In genomic region chr1:236800002-236800620, GRCh38 we compare ENCODE assay signal across 18 cellular contexts. TPM values are rescaled to one million over a fixed set of nuclear protein-coding genes. Genes with fewer than 3 reads are reported as not detected.
A peak's percentile ranks its signal among the peaks of the same experiment; 100 is the strongest.
DNase-seq lines count a peak whose midpoint lies in the region; ATAC-seq and TF ChIP-seq lines count a peak whose summit lies in the region.
"Had no signal": no experiment of that assay in that cellular context is flagged by ENCODE, and none has a peak within 500 bp of the region (broad histone marks: within the 10 kb centered on the region; RNA-seq: fewer than 3 reads in every experiment).

No MANE protein-coding gene starts in this region.

- peak; percentile 17 for DNase-seq in NK-92 treated with Interleukin-12 subunit alpha and Interleukin-12 subunit beta, amount 100 ng/mL, for 24 hours (lab: John Stamatoyannopoulos, UW)
- DNase-seq in NK-92 (lab: John Stamatoyannopoulos, UW; ENCODE audit: unreplicated experiment) = no peak
- peak; percentile 16 for DNase-seq in GM12865 (ENCODE audit: low read depth)
- DNase-seq in amniotic epithelial cell (ENCODE audit: low read depth) = peak; percentile 65
- no peak for DNase-seq in psoas muscle
- DNase-seq in prostate gland (ENCODE audit: low spot score) = no peak
- no peak for DNase-seq in cardiac septum (ENCODE audit: low spot score)
- no peak for DNase-seq in NCI-H1417 treated with DMSO at 0.1 percent for 48 hours (lab: John Stamatoyannopoulos, UW)
- DNase-seq: activated CD4-positive, alpha-beta T cell treated with anti-CD3 and anti-CD28 coated beads, Interleukin-2, amount 10 ng/mL, durations not matched to agents 24 days and 14 days; activated T-cell treated with anti-CD3 and anti-CD28 coated beads, Interleukin-2, amount 50 U/mL, for 1 hour; C1 segment of cervical spinal cord; effector memory CD8-positive, alpha-beta T cell; hippocampal formation; kidney; mesenchymal stem cell; NCI-H187 treated with DMSO at 0.1 percent for 48 hours; spleen; stimulated activated CD8-positive, alpha-beta memory T cell treated with anti-CD3 and anti-CD28 coated beads, Interleukin-4, amount 100 ng/mL, for 48 hours had no signal

- H3K27me3 ChIP-seq in psoas muscle (ENCODE audit: insufficient read depth in 3 of 3, low read length in 2 of 3) = no peaks in the 10 kb centered on the region
- no peaks in the 10 kb centered on the region for H3K27me3 ChIP-seq in prostate gland (replicated peaks; ENCODE audit: insufficient read depth)
- H3K27me3 ChIP-seq: spleen had no signal

- H3K9me3 ChIP-seq in psoas muscle = no peaks in the 10 kb centered on the region
- H3K9me3 ChIP-seq in prostate gland = no peaks in the 10 kb centered on the region
- H3K9me3 ChIP-seq: spleen had no signal

- H3K4me3 ChIP-seq in GM12865 (ENCODE audit: low read depth, low read length) = no peak overlapping the region
- no peak overlapping the region for H3K4me3 ChIP-seq in psoas muscle
- H3K4me3 ChIP-seq in prostate gland = no peak overlapping the region
- H3K4me3 ChIP-seq: spleen had no signal

- peak overlapping the region; percentile 94 for H3K27ac ChIP-seq in psoas muscle
- H3K27ac ChIP-seq in prostate gland = no peak overlapping the region
- H3K27ac ChIP-seq: spleen had no signal

- ATAC-seq in psoas muscle = peak in 2 of 4 donors; percentile 29 to 35
- ATAC-seq: effector memory CD8-positive, alpha-beta T cell had no signal

- H3K36me3 ChIP-seq in psoas muscle (ENCODE audit: insufficient read depth in 1 of 2, low read depth in 1 of 2) (peaks cover 5 to 24% of the 10 kb centered on the region in 2 donors), prostate gland (no peaks in the 10 kb centered on the region)

- H3K4me1 ChIP-seq in psoas muscle (peaks cover 44% of the 10 kb centered on the region), prostate gland (replicated peaks) (no peaks in the 10 kb centered on the region)

- intact Hi-C loops in psoas muscle (cut with DNase I) = no loop called here
- intact Hi-C loops in prostate gland (cut with DNase I) = no loop called here
- intact Hi-C loops in cardiac septum (cut with DNase I) = no loop called here

- no peak for TF ChIP-seq POLR2A in prostate gland (IDR thresholded peaks at IDR 0.05)

- no peak for TF ChIP-seq CTCF in GM12865 (IDR thresholded peaks at IDR 0.05; ENCODE audit: insufficient read depth, low read depth, low read length, missing control alignments)
- TF ChIP-seq CTCF in psoas muscle (IDR thresholded peaks at IDR 0.05) = no peak
- TF ChIP-seq CTCF in prostate gland (IDR thresholded peaks at IDR 0.05) = no peak

- 75 to 94% (median 92%) methylated on average over 5 of the region's 5 CpGs for WGBS in psoas muscle, 3 donors
- whole genome bisulfite sequencing in prostate gland = 71% methylated on average over 5 of the region's 5 CpGs

RNA-seq across cellular contexts. Expression of gene MTR, which starts 5.0 kb away (rescaled TPM):
- total RNA-seq in psoas muscle (10 to 100 TPM; 51.3 to 66.2 (median 53.6) TPM), prostate gland (10 to 100 TPM; 18.8 to 48.7 TPM), cardiac septum (58.8 TPM)
- polyA plus RNA-seq in psoas muscle = 10 to 100 TPM in 1 of 3 donors, 1 to 10 TPM in 2; 6.8 to 12.2 (median 7.7) TPM

Comparison
In these comparisons a context has a peak if more than half of its experiments do, and no peak if none do; other contexts are left out.
1. DNase-seq: peak in NK-92 treated with Interleukin-12 subunit alpha and Interleukin-12 subunit beta, amount 100 ng/mL, for 24 hours (single experiment), GM12865 (single experiment) and amniotic epithelial cell (single experiment); none in NK-92 (single experiment), psoas muscle (0 of 2), prostate gland (single experiment), cardiac septum (single experiment) and NCI-H1417 treated with DMSO at 0.1 percent for 48 hours (single experiment).